Comparison of ENCODE assay signal across 1 cellular context in the genomic region with DNA sequence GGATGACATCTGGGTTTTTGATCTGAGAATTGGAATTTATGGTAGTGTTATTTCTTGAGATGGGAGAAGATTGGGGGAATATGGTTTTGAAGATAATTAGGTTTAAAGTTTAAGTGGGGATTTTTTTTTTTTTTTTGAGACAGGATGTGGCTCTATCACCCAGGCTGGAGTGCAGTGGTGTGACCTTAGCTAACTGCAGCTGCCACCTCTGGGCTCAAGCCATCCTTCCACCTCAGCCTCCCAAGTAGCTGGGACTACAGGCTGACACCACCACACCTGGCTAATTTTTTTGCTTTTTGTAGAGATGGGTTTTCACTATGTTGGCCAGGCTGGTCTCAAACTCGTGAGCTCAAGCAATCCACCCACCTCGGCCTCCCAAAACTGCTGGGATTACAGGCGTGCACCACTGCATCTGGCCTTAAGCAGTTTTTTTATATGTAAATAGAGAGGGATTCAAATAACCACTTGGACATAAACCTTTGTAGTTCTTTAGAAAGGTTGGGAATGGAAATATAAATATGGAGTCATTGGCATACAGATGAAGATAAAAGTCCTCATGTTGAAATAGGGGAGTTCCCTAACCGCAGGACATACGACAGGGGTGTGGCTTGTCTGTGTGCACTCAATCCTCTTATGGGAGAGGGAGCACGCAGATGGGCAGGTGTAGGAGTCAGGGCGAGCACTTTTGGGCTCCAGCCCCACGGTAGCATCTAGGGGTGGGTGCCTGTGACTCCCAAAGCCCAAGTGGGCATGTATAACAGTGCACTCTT.
TF ChIP-seq lines count a peak whose summit lies in the region.

No MANE protein-coding gene starts in this region.

TF ChIP-seq in WTC11, 78 proteins besides CTCF, POLR2A, EP300 and RAD21 (continued from another document):
- TF ChIP-seq MXD4 (CRISPR knock-in tag; IDR thresholded peaks at IDR 0.05; ENCODE audit: borderline replicate concordance) (no peak), ESRRA (CRISPR knock-in tag; IDR thresholded peaks at IDR 0.05; ENCODE audit: borderline replicate concordance) (no peak), CDX4 (CRISPR knock-in tag; IDR thresholded peaks at IDR 0.05; ENCODE audit: borderline replicate concordance) (no peak), TEAD4 (CRISPR knock-in tag; IDR thresholded peaks at IDR 0.05) (no peak)
- TF ChIP-seq, protein P1, sequence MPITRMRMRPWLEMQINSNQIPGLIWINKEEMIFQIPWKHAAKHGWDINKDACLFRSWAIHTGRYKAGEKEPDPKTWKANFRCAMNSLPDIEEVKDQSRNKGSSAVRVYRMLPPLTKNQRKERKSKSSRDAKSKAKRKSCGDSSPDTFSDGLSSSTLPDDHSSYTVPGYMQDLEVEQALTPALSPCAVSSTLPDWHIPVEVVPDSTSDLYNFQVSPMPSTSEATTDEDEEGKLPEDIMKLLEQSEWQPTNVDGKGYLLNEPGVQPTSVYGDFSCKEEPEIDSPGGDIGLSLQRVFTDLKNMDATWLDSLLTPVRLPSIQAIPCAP (CRISPR knock-in tag; IDR thresholded peaks at IDR 0.05) = no peak
